In genomic region chr11:48001438-48002021, GRCh38 we compare ENCODE assay signal across 8 cellular contexts. TPM values are rescaled to one million over a fixed set of nuclear protein-coding genes. Genes with fewer than 3 reads are reported as not detected.
DNase-seq lines count a peak whose midpoint lies in the region; ATAC-seq and TF ChIP-seq lines count a peak whose summit lies in the region.

No MANE protein-coding gene starts in this region.

- ATAC-seq in GM19452 (IDR thresholded peaks at IDR 0.05; ENCODE audit: unreplicated experiment) (peak; percentile 84), HG03571 (IDR thresholded peaks at IDR 0.05; ENCODE audit: unreplicated experiment) (peak; percentile 61)

- no peaks in the 10 kb centered on the region for H3K9me3 ChIP-seq in AG04450 (ENCODE audit: control insufficient read depth, insufficient read depth, low read length)

- CTCF ChIA-PET in AG04450 (lab: Charles Lee) = interaction anchor here (0.6 kb wide), 1 partner anchor 286 kb away, joined by 4 read pairs; the partner anchor contains the start of gene AGBL2

- DNase-seq in AG04450 (ENCODE audit: low read depth, low spot score) (peak; percentile 63), fibroblast of pulmonary artery (ENCODE audit: low read depth) (peak; percentile 66), NCI-H2081 treated with DMSO at 0.1 percent for 48 hours (lab: John Stamatoyannopoulos, UW) (no peak), DMS153 (lab: John Stamatoyannopoulos, UW) (no peak)
- DNase-seq in activated CD8-positive, alpha-beta memory T cell treated with anti-CD3 and anti-CD28 coated beads for 1 hour (ENCODE audit: extremely low read depth in 1 of 2, low read depth in 1 of 2) = peak; percentile 57 to 61
- DNase-seq in stimulated activated CD4-positive, alpha-beta T cell treated with anti-CD3 and anti-CD28 coated beads, Interleukin-4, amount 100 ng/mL, for 4 hours = peak; percentile 42 to 84

- TF ChIP-seq CTCF in AG04450 (IDR thresholded peaks at IDR 0.05; ENCODE audit: low read depth, low read length) = no peak
- TF ChIP-seq CTCF in fibroblast of pulmonary artery (IDR thresholded peaks at IDR 0.05; ENCODE audit: low read length, missing control alignments) = no peak

- no peaks in the 10 kb centered on the region for H3K27me3 ChIP-seq in AG04450 (ENCODE audit: control insufficient read depth, insufficient read depth, low read length)

- POLR2A ChIA-PET in AG04450 (lab: Yijun Ruan, JAX) = interaction anchor here (0.7 kb wide), 2 partner anchors 23 to 62 kb away, joined by 8 to 12 read pairs; no protein-coding TSS in a partner anchor

- no peak overlapping the region for H3K4me3 ChIP-seq in AG04450 (ENCODE audit: low read depth, low read length)
- no peak overlapping the region for H3K4me3 ChIP-seq in fibroblast of pulmonary artery (replicated peaks; ENCODE audit: low read depth, low read length)

- H3K27ac ChIP-seq in AG04450 (ENCODE audit: low read depth, low read length) = peak overlapping the region; percentile 39

RNA-seq across cellular contexts. Expression of gene PTPRJ, which starts 21.2 kb away (rescaled TPM):
- 5.2 and 6.2 TPM in 2 replicates for polyA plus RNA-seq in AG04450 (2011; rRNA removed)
- polyA minus RNA-seq in AG04450 (2011; rRNA and poly(A)+ RNA removed) = 12.0 and 13.4 TPM in 2 replicates

Comparison
In these comparisons a context has a peak if more than half of its experiments do, and no peak if none do; other contexts are left out.
1. DNase-seq: peak in AG04450 (single experiment), activated CD8-positive, alpha-beta memory T cell treated with anti-CD3 and anti-CD28 coated beads for 1 hour (2 of 2), fibroblast of pulmonary artery (single experiment) and stimulated activated CD4-positive, alpha-beta T cell treated with anti-CD3 and anti-CD28 coated beads, Interleukin-4, amount 100 ng/mL, for 4 hours (2 of 2); none in NCI-H2081 treated with DMSO at 0.1 percent for 48 hours (single experiment) and DMS153 (single experiment).